Comparison of ENCODE assay signal across 1 cellular context in the genomic region with DNA sequence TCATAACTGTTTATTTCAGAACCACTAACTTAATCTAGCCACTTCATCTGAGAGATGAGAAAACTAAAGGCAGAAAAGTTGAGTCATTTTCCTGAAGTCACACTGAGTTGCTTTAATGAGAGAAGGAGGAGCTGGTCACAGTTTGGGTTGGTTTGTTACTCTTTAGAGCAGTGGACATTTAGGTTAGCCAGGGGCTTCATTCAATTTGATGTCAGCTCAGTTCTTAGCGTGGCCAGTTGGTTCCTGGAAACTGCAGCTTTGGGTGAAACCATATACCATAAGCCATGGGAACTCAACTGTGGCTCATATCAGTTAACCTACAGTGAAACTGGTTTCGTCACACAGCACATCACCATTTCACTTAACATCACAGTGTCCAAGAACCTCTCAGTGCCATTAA.
TF ChIP-seq lines count a peak whose summit lies in the region.

No MANE protein-coding gene starts in this region.

TF ChIP-seq in IMR-90, 13 proteins besides CTCF, POLR2A, EP300 and RAD21:
- TF ChIP-seq RCOR1 (IDR thresholded peaks at IDR 0.05; ENCODE audit: insufficient replicate concordance, low read length) = no peak
- no peak for TF ChIP-seq SMC3 (IDR thresholded peaks at IDR 0.05; ENCODE audit: low read depth, low read length)
- TF ChIP-seq MAFK (IDR thresholded peaks at IDR 0.05; ENCODE audit: low read depth, low read length) = no peak
- no peak for TF ChIP-seq RFX5 (IDR thresholded peaks at IDR 0.05; ENCODE audit: low read depth, low read length)
- no peak for TF ChIP-seq FOS (IDR thresholded peaks at IDR 0.05; ENCODE audit: low read depth, low read length)
- TF ChIP-seq BHLHE40 (IDR thresholded peaks at IDR 0.05; ENCODE audit: low read depth, low read length) = no peak
- no peak for TF ChIP-seq NFE2L2 (IDR thresholded peaks at IDR 0.05; ENCODE audit: low read depth, low read length)
- TF ChIP-seq, protein P1, sequence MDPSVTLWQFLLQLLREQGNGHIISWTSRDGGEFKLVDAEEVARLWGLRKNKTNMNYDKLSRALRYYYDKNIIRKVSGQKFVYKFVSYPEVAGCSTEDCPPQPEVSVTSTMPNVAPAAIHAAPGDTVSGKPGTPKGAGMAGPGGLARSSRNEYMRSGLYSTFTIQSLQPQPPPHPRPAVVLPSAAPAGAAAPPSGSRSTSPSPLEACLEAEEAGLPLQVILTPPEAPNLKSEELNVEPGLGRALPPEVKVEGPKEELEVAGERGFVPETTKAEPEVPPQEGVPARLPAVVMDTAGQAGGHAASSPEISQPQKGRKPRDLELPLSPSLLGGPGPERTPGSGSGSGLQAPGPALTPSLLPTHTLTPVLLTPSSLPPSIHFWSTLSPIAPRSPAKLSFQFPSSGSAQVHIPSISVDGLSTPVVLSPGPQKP (IDR thresholded peaks at IDR 0.05; ENCODE audit: borderline replicate concordance, low read depth, low read length) = no peak
